ENCODE assay signal across 8 cellular contexts in genomic region chr11:537622-538430, GRCh38. TPM values are rescaled to one million over a fixed set of nuclear protein-coding genes. Genes with fewer than 3 reads are reported as not detected.
DNase-seq lines count a peak whose midpoint lies in the region; TF ChIP-seq lines count a peak whose summit lies in the region.

No MANE protein-coding gene starts in this region.

- H3K9me2 ChIP-seq in SU-DHL-6 (replicated peaks; ENCODE audit: insufficient read depth, low read length) = no peaks in the 10 kb centered on the region

- peak overlapping the region; percentile 73 for H3K4me2 ChIP-seq in SU-DHL-6 (ENCODE audit: low read depth, low read length, poor library complexity, severe bottlenecking)

- H3K36me3 ChIP-seq in SU-DHL-6 (ENCODE audit: low read length) (no peaks in the 10 kb centered on the region), sigmoid colon (peaks cover 0 to 12% (median 8%) of the 10 kb centered on the region in 4 donors)

- H3K4me1 ChIP-seq in sigmoid colon = peaks cover 0 to 37% (median 33%) of the 10 kb centered on the region in 4 donors

- TF ChIP-seq EP300 in sigmoid colon (IDR thresholded peaks at IDR 0.05) = no peak

- peaks cover 12% of the 10 kb centered on the region for H3K79me2 ChIP-seq in SU-DHL-6 (ENCODE audit: insufficient read depth, low read length)

- H2AFZ ChIP-seq in SU-DHL-6 (ENCODE audit: low read depth, low read length, severe bottlenecking) = peak overlapping the region; percentile 15

- peaks cover 11% of the 10 kb centered on the region for H3F3A ChIP-seq in SU-DHL-6 (ENCODE audit: insufficient read depth)

- H3K27me3 ChIP-seq in SU-DHL-6 (ENCODE audit: low read length) (no peaks in the 10 kb centered on the region), sigmoid colon (peaks cover 18 to 45% (median 21%) of the 10 kb centered on the region in 3 donors)

- TF ChIP-seq CTCF in SU-DHL-6 (IDR thresholded peaks at IDR 0.05; ENCODE audit: insufficient read depth, low read length, poor library complexity, severe bottlenecking) = no peak
- no peak for TF ChIP-seq CTCF in foreskin fibroblast (IDR thresholded peaks at IDR 0.05; ENCODE audit: low read depth, low read length)
- TF ChIP-seq CTCF in sigmoid colon (IDR thresholded peaks at IDR 0.05) = no peak

- no peaks in the 10 kb centered on the region for H3K9me3 ChIP-seq in SU-DHL-6 (ENCODE audit: insufficient read depth, low read length)
- H3K9me3 ChIP-seq in sigmoid colon = no peaks in the 10 kb centered on the region

- H3K4me3 ChIP-seq in GM08714 (ENCODE audit: low read length) (peak overlapping the region; percentile 34; the same call in 1 of the 2 replicates), SU-DHL-6 (ENCODE audit: insufficient read depth, low read length, poor library complexity, severe bottlenecking) (peak overlapping the region; percentile 29), foreskin fibroblast (ENCODE audit: low read depth in 1 of 2, low read length in 2 of 2) (peak overlapping the region; percentile 45 to 49), sigmoid colon (peak overlapping the region in 3 of 4 donors; percentile 23 to 94 (median 32))

- H4K20me1 ChIP-seq in SU-DHL-6 (ENCODE audit: low read depth, low read length) = no peaks in the 10 kb centered on the region

- peak overlapping the region; percentile 62 for H3K9ac ChIP-seq in SU-DHL-6 (ENCODE audit: low read length)

- no peak for TF ChIP-seq POLR2A in sigmoid colon (IDR thresholded peaks at IDR 0.05)

- WGBS in sigmoid colon, 2 donors = 28 to 38% methylated on average over 19 of the region's 19 CpGs

- DNase-seq in foreskin fibroblast (no peak), sigmoid colon (peak; percentile 60), NCI-H510A treated with DMSO at 0.1 percent for 48 hours (lab: John Stamatoyannopoulos, UW) (no peak), NCI-H774 (lab: John Stamatoyannopoulos, UW) (no peak), COLO668 (lab: John Stamatoyannopoulos, UW; ENCODE audit: unreplicated experiment) (no peak), hippocampal formation (lab: John Stamatoyannopoulos, UW) (no peak)

- intact Hi-C loops in sigmoid colon (cut with DNase I) = loop anchor here (10.0 kb wide), 1 partner anchor 303 kb away; the partner anchor contains the start of genes PSMD13 and SIRT3

- H3K27ac ChIP-seq in SU-DHL-6 (ENCODE audit: low read depth, low read length) (no peak overlapping the region), sigmoid colon (no peak overlapping the region)

RNA-seq across cellular contexts. Expression of gene LRRC56, which starts 0.5 kb away (rescaled TPM):
- total RNA-seq in sigmoid colon = under 1 TPM in 1 of 4 donors, not detected in 3; 0.14 TPM
- polyA plus RNA-seq in sigmoid colon = 1 to 10 TPM; 2.4 to 5.9 (median 5.8) TPM

RNA-seq across cellular contexts. Expression of gene HRAS, which starts 2.5 kb away (rescaled TPM):
- total RNA-seq in sigmoid colon = 10 to 100 TPM; 27.8 to 59.3 (median 32.8) TPM
- 10 to 100 TPM; 44.6 to 76.1 (median 66.1) TPM for polyA plus RNA-seq in sigmoid colon

RNA-seq across cellular contexts. Expression of gene LMNTD2, which starts 22.7 kb away (rescaled TPM):
- 1 to 10 TPM in 1 of 4 donors, under 1 TPM in 2, not detected in 1; 0.66 to 1.4 (median 0.68) TPM for total RNA-seq in sigmoid colon
- 1 to 10 TPM; 1.2 to 6.3 (median 3.5) TPM for polyA plus RNA-seq in sigmoid colon

RNA-seq across cellular contexts. Expression of gene RASSF7, which starts 22.9 kb away (rescaled TPM):
- total RNA-seq in sigmoid colon = 1 to 10 TPM; 3.0 to 5.4 (median 3.8) TPM
- polyA plus RNA-seq in sigmoid colon = 100 to 1,000 TPM in 1 of 3 donors, 10 to 100 TPM in 2; 72.4 to 122 (median 94.9) TPM

RNA-seq across cellular contexts. Expression of gene RNH1, which starts 30.8 kb away (rescaled TPM):
- 100 to 1,000 TPM; 150 to 210 (median 160) TPM for total RNA-seq in sigmoid colon
- 100 to 1,000 TPM; 101 to 126 (median 108) TPM for polyA plus RNA-seq in sigmoid colon
